Comparison of ENCODE assay signal across 8 cellular contexts in the genomic region with DNA sequence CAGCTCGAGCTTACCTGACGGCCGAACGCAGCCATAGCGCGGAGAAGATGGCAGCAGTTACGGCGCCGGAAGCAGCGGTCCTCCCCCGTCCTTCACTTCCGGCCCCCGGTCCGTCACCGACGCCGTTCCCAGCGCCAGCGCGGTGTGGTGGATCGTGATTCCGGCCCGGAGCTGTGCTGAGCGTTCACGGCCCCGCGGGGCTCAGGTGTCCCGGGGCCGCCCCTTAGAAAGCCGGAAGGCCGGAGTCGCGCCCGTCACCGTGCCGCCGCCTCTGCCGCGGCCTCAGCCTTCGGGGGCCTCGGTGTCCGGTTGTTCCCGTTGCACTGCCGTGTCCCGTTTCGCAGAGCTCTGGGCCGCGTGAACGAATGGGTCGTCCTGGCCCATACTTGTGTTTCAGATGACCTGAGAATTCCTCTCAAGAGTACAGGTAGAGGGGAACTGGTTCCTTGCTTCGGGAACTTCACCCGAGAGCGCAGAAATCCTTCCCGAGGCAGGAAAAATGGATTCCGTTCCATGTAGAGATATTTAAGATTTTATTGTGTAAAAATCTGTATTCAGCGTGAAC. TPM values are rescaled to one million over a fixed set of nuclear protein-coding genes. Genes with fewer than 3 reads are reported as not detected.
DNase-seq lines count a peak whose midpoint lies in the region; ATAC-seq and TF ChIP-seq lines count a peak whose summit lies in the region.

MTERF4 (minus strand) TSS at position 49 of the 565 bp plus-strand sequence; CDS start at position 35, 14 bp downstream.

- H3K4me2 ChIP-seq in PC-3 (ENCODE audit: low read length), result peak within 1 kb of the TSS; percentile 84

- peak; percentile 76 for TF ChIP-seq POLR2A in erythroblast (IDR thresholded peaks at IDR 0.05; ENCODE audit: low read length)

- peak; percentile 80 for ATAC-seq in GM21447 (IDR thresholded peaks at IDR 0.05; ENCODE audit: unreplicated experiment)
- peak; percentile 98 for ATAC-seq in PC-3

- H3K9me2 ChIP-seq in PC-3 (replicated peaks; ENCODE audit: low read length), result no peaks in the 10 kb centered on the region

- H3K4me1 Mint-ChIP-seq in activated T-cell treated with anti-CD3 and anti-CD28 coated beads, Interleukin-2, amount 50 U/mL, for 24 hours (ENCODE audit: low read depth), result peaks cover 77% of the 10 kb centered on the region

- H3F3A ChIP-seq in PC-3 (ENCODE audit: low read length, unreplicated experiment), result no peaks in the 10 kb centered on the region

- no peaks in the 10 kb centered on the region for H3K4me1 ChIP-seq in PC-3 (ENCODE audit: insufficient read depth, low read length)
- peaks cover 13 to 27% of the 10 kb centered on the region in 2 donors for H3K4me1 ChIP-seq in mucosa of rectum (ENCODE audit: control insufficient read depth in 2 of 2, insufficient read depth in 2 of 2, low read length in 2 of 2)

- H3K9me3 Mint-ChIP-seq in activated T-cell treated with anti-CD3 and anti-CD28 coated beads, Interleukin-2, amount 50 U/mL, for 24 hours, result no peaks in the 10 kb centered on the region

- H3K9ac ChIP-seq in PC-3 (ENCODE audit: low read length) (peak within 1 kb of the TSS; percentile 81), mucosa of rectum (ENCODE audit: low read depth in 1 of 2, low read length in 2 of 2) (peak within 1 kb of the TSS; percentile 83 to 92)

- CTCF ChIA-PET in PC-3 (lab: Charles Lee), result no interaction called here

- peak within 1 kb of the TSS; percentile 97 for H3K4me3 Mint-ChIP-seq in activated T-cell treated with anti-CD3 and anti-CD28 coated beads, Interleukin-2, amount 50 U/mL, for 24 hours

- peak; percentile 95 for DNase-seq in DMS 273 (lab: John Stamatoyannopoulos, UW; ENCODE audit: unreplicated experiment)
- peak; percentile 87 for DNase-seq in HuH-7 (ENCODE audit: low spot score)
- peak; percentile 68 for DNase-seq in PC-3
- peak; percentile 93 for DNase-seq in activated T-cell treated with anti-CD3 and anti-CD28 coated beads, Interleukin-2, amount 50 U/mL, for 24 hours
- peak; percentile 91 to 94 for DNase-seq in erythroblast (lab: John Stamatoyannopoulos, UW)
- peak; percentile 92 for DNase-seq in stimulated activated CD8-positive, alpha-beta memory T cell treated with anti-CD3 and anti-CD28 coated beads, Interleukin-4, amount 100 ng/mL, for 48 hours

- no peaks in the 10 kb centered on the region for H4K20me1 ChIP-seq in PC-3 (ENCODE audit: low read length)

- H3K27ac Mint-ChIP-seq in activated T-cell treated with anti-CD3 and anti-CD28 coated beads, Interleukin-2, amount 50 U/mL, for 24 hours, result peak within 1 kb of the TSS; percentile 98

- H3K27me3 ChIP-seq in PC-3 (ENCODE audit: low read length), result no peaks in the 10 kb centered on the region
- no peaks in the 10 kb centered on the region for H3K27me3 ChIP-seq in mucosa of rectum (ENCODE audit: control insufficient read depth in 2 of 2, insufficient read depth in 2 of 2, low read length in 2 of 2)

- H3K4me3 ChIP-seq in PC-3 (ENCODE audit: low read length), result peak within 1 kb of the TSS; percentile 80
- H3K4me3 ChIP-seq in mucosa of rectum (ENCODE audit: low read length in 2 of 2), result peak within 1 kb of the TSS; percentile 73 to 96

- TSS peak; percentile 91 for BruUV-seq in PC-3 (replicated peaks; lab: Mats Ljungman, UMichigan)

- H3K27me3 Mint-ChIP-seq in activated T-cell treated with anti-CD3 and anti-CD28 coated beads, Interleukin-2, amount 50 U/mL, for 24 hours, result no peaks in the 10 kb centered on the region

- H3K27ac ChIP-seq in PC-3 (ENCODE audit: low read length) (peak within 1 kb of the TSS; percentile 25; the same call in 1 of the 2 replicates), mucosa of rectum (ENCODE audit: low read depth in 2 of 2, low read length in 2 of 2) (peak within 1 kb of the TSS; percentile 79 to 90)

- no peaks in the 10 kb centered on the region for H3K36me3 ChIP-seq in PC-3 (ENCODE audit: low read depth, low read length)
- peaks cover 23 to 25% of the 10 kb centered on the region in 2 donors for H3K36me3 ChIP-seq in mucosa of rectum (ENCODE audit: control insufficient read depth in 2 of 2, insufficient read depth in 2 of 2, low read length in 2 of 2)

- peaks cover 85% of the 10 kb centered on the region for H3K36me3 Mint-ChIP-seq in activated T-cell treated with anti-CD3 and anti-CD28 coated beads, Interleukin-2, amount 50 U/mL, for 24 hours (ENCODE audit: low read depth)

- no peak for TF ChIP-seq CTCF in PC-3 (conservative IDR thresholded peaks at IDR 0.05; ENCODE audit: low read depth, low read length)

- peak within 1 kb of the TSS; percentile 77 for H2AFZ ChIP-seq in PC-3 (ENCODE audit: low read length)

- intact Hi-C loops in PC-3 (cut with micrococcal nuclease), result no loop called here

- no peaks in the 10 kb centered on the region for H3K9me3 ChIP-seq in PC-3 (ENCODE audit: low read length)
- H3K9me3 ChIP-seq in mucosa of rectum (ENCODE audit: control insufficient read depth in 2 of 2, low read length in 2 of 2), result no peaks in the 10 kb centered on the region

- POLR2A ChIA-PET in PC-3 (lab: Charles Lee; ENCODE audit: unreplicated experiment), result no interaction called here

- peaks cover 13% of the 10 kb centered on the region for H3K79me2 ChIP-seq in PC-3 (ENCODE audit: low read length)

RNA-seq across cellular contexts. Expression of gene MTERF4, which starts in this region (rescaled TPM):
- 13.6 and 15.4 TPM in 2 replicates for total RNA-seq in PC-3 (2014; rRNA removed)

Comparison
In these comparisons a context has a peak if more than half of its experiments do, and no peak if none do; other contexts are left out.
1. Peak in every context shown above with its lines: DNase-seq, ATAC-seq, H3K4me3 ChIP-seq and H3K27ac ChIP-seq.